9 cellular contexts compared by ENCODE assay signal in the genomic region with DNA sequence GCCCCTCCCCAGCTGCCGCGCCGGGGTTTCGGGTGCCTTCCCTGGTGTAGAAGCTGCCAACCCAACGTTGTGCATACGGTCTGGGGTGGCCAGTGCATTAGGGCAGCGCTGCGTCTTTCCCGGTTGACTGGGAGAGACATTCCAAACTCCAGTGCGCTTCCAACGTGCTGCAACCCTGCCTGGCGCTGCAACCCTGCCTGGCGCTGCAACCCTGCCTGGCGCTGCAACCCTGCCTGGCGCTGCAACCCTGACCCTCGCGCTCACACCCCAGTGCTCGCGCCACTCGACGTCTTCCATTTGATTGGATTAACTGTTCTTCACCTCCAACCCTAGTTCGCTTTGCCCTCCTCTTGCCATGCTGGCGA. TPM values are rescaled to one million over a fixed set of nuclear protein-coding genes. Genes with fewer than 3 reads are reported as not detected.
A peak's percentile ranks its signal among the peaks of the same experiment; 100 is the strongest.
DNase-seq lines count a peak whose midpoint lies in the region; ATAC-seq and TF ChIP-seq lines count a peak whose summit lies in the region.
"Had no signal": no experiment of that assay in that cellular context is flagged by ENCODE, and none has a peak within 500 bp of the region (broad histone marks: within the 10 kb centered on the region; RNA-seq: fewer than 3 reads in every experiment).

No MANE protein-coding gene starts in this region.

- ATAC-seq in T-helper 17 cell = no peak
- peak; percentile 10 for ATAC-seq in left ventricle myocardium superior
- ATAC-seq in HG02759 (IDR thresholded peaks at IDR 0.05; ENCODE audit: unreplicated experiment) = no peak
- no peak for ATAC-seq in HG03442 (IDR thresholded peaks at IDR 0.05; ENCODE audit: unreplicated experiment)

- H3K4me1 Mint-ChIP-seq in T-helper 17 cell = peaks cover 14% of the 10 kb centered on the region

- peaks cover 6% of the 10 kb centered on the region for H3K4me1 ChIP-seq in ES-I3 (ENCODE audit: insufficient read depth, low read length)
- peaks cover 0 to 23% (median 18%) of the 10 kb centered on the region in 4 donors for H3K4me1 ChIP-seq in sigmoid colon

- H3K4me3 ChIP-seq in sigmoid colon = peak overlapping the region; percentile 26 to 50 (median 40)
- H3K4me3 ChIP-seq: lung had no signal

- TF ChIP-seq POLR2A in sigmoid colon (IDR thresholded peaks at IDR 0.05) = no peak

- H3K36me3 ChIP-seq in ES-I3 (ENCODE audit: insufficient read depth, low read length) (no peaks in the 10 kb centered on the region), sigmoid colon (no peaks in the 10 kb centered on the region)

- H3K4me3 Mint-ChIP-seq in T-helper 17 cell = peak overlapping the region; percentile 78

- peaks cover 56% of the 10 kb centered on the region for H3K27me3 Mint-ChIP-seq in T-helper 17 cell

- no peak overlapping the region for H3K27ac ChIP-seq in sigmoid colon

- WGBS in sigmoid colon, 2 donors = 3 to 6% methylated on average over 23 of the region's 23 CpGs

- peaks cover 22 to 60% (median 51%) of the 10 kb centered on the region in 3 donors for H3K27me3 ChIP-seq in sigmoid colon

- intact Hi-C loops in left ventricle myocardium superior (cut with micrococcal nuclease) (no loop called here), sigmoid colon (cut with DNase I) (loop anchor here (10.0 kb wide), 1 partner anchor 230 kb away; a partner anchor contains a TSS)

- TF ChIP-seq EP300 in sigmoid colon (IDR thresholded peaks at IDR 0.05) = no peak

- H3K9me3 ChIP-seq in ES-I3 (ENCODE audit: control insufficient read depth, insufficient read depth, low read length) (no peaks in the 10 kb centered on the region), T-helper 17 cell (ENCODE audit: control insufficient read depth, low read length, poor library complexity, severe bottlenecking) (no peaks in the 10 kb centered on the region), sigmoid colon (no peaks in the 10 kb centered on the region)

- no peak for TF ChIP-seq CTCF in sigmoid colon (IDR thresholded peaks at IDR 0.05)

- peak overlapping the region; percentile 69 for H3K9ac ChIP-seq in ES-I3 (ENCODE audit: low read depth, low read length)

- H3K27ac Mint-ChIP-seq in T-helper 17 cell = no peak overlapping the region

- peaks cover 3% of the 10 kb centered on the region for H3K36me3 Mint-ChIP-seq in T-helper 17 cell (ENCODE audit: low read depth)

- no peak for DNase-seq in T-helper 17 cell
- DNase-seq in left ventricle myocardium superior = no peak
- no peak for DNase-seq in sigmoid colon
- DNase-seq in AG08395 (ENCODE audit: low spot score) = no peak
- DNase-seq in CD1c-positive myeloid dendritic cell (ENCODE audit: extremely low spot score) = no peak

RNA-seq across cellular contexts. Expression of a gene that starts 0.5 kb away (rescaled TPM):
- 1 to 10 TPM in 1 of 2 donors, under 1 TPM in 1; 0.15 to 1.3 TPM for total RNA-seq in T-helper 17 cell
- not detected for total RNA-seq in left ventricle myocardium superior
- total RNA-seq in sigmoid colon = 1 to 10 TPM in 3 of 4 donors, under 1 TPM in 1; 0.71 to 4.3 (median 2.5) TPM
- under 1 TPM; under 0.01 to 0.47 (median 0.23) TPM for polyA plus RNA-seq in sigmoid colon

RNA-seq across cellular contexts. Expression of a gene that starts 22.8 kb away (rescaled TPM):
- total RNA-seq in T-helper 17 cell = not detected
- not detected for total RNA-seq in left ventricle myocardium superior
- total RNA-seq in sigmoid colon = not detected
- polyA plus RNA-seq in sigmoid colon = not detected
- total RNA-seq: lung had no signal
- polyA plus RNA-seq: lung had no signal

RNA-seq across cellular contexts. Expression of a gene that starts 46.2 kb away (rescaled TPM):
- total RNA-seq in T-helper 17 cell (1,000 to 10,000 TPM; 2,426 to 2,697 TPM), left ventricle myocardium superior (1,209 TPM), sigmoid colon (100 to 1,000 TPM; 246 to 572 (median 430) TPM)
- polyA plus RNA-seq in sigmoid colon = 100 to 1,000 TPM; 384 to 515 (median 507) TPM

RNA-seq across cellular contexts. Expression of a gene that starts 51.6 kb away (rescaled TPM):
- total RNA-seq in T-helper 17 cell (1 to 10 TPM in 1 of 2 donors, under 1 TPM in 1; 0.63 to 1.4 TPM), left ventricle myocardium superior (217 TPM), sigmoid colon (10 to 100 TPM; 22.2 to 40.3 (median 31.2) TPM)
- 100 to 1,000 TPM; 231 to 494 (median 236) TPM for polyA plus RNA-seq in sigmoid colon
